In the genomic region with DNA sequence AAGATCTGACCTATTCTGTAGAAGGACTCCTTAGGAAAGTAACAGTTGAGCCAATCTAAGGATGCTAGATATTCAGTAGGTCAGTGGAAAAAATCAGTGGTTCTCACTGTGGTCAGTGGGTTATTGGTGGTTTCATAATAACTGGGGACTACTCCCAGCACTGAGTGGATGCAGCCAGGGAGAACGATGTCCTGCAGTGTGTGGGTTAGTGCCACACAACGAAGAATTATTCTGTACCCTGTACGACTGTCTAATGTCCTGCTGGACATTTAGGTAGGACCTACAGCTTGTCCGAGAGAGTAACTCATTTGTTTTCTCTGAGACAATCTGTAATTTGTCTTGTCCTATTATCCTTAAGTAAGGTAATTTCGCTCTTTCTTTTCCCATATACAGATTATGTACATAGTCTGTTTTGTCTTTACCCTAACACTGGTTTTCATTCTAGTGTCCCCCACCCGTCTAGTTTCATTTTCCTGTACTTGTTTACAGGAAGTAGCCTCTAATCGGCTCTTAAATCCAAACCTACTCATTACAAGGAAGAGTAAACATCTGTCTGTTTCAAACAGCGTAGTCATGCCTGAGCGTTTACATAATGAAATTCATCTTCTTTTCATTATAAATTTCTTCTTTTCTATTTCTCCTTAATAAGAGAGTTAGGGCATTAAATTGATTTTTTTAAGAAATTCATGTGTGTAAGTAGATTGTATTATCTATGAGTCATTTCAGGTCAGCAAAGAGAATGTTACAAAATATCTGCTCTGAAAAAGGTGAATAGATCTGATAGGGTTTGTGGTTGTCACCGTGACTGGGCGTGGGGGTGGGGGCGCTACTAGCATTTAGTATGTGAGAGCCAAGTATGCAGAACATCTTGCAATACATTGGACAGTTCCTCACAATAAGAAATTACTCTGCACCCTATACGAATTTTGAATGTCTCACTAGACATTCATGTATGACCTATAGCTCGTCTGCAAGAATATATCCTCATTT, we compare ENCODE assay signal across 8 cellular contexts. TPM values are rescaled to one million over a fixed set of nuclear protein-coding genes. Genes with fewer than 3 reads are reported as not detected.
DNase-seq lines count a peak whose midpoint lies in the region; ATAC-seq, FAIRE-seq and TF ChIP-seq lines count a peak whose summit lies in the region.

No MANE protein-coding gene starts in this region.

- ATAC-seq in activated T-cell treated with anti-CD3 and anti-CD28 coated beads, Interleukin-2, amount 50 U/mL, for 72 hours (replicated peaks in 1 of 2): peak; percentile 48 to 55
- ATAC-seq in WTC11: no peak

- peak; percentile 20 for DNase-seq in GM06990 (ENCODE audit: extremely low read depth, insufficient read length)
- DNase-seq in NCI-H2227 treated with DMSO at 0.1 percent for 48 hours (lab: John Stamatoyannopoulos, UW): peak; percentile 83
- peak; percentile 67 to 75 for DNase-seq in activated T-cell treated with anti-CD3 and anti-CD28 coated beads, Interleukin-2, amount 50 U/mL, for 72 hours
- DNase-seq in small intestine: peak; percentile 27
- DNase-seq in HPDE6-E6E7 (ENCODE audit: extremely low spot score): no peak
- DNase-seq in DMS79 treated with DMSO at 0.1 percent for 48 hours (lab: John Stamatoyannopoulos, UW): no peak
- no peak for DNase-seq in WTC11 (ENCODE audit: low spot score)
- no peak for DNase-seq in NCI-H1694 (lab: John Stamatoyannopoulos, UW)

- no peak for FAIRE-seq in small intestine (lab: Jason Lieb, UNC)

- peaks cover 14 to 35% of the 10 kb centered on the region in 2 donors for H3K36me3 Mint-ChIP-seq in activated T-cell treated with anti-CD3 and anti-CD28 coated beads, Interleukin-2, amount 50 U/mL, for 72 hours (ENCODE audit: insufficient read depth in 2 of 2)
- H3K36me3 Mint-ChIP-seq in WTC11: peaks cover 23% of the 10 kb centered on the region

- CTCF ChIA-PET in WTC11 (lab: Charles Lee): no interaction called here

- no peaks in the 10 kb centered on the region for H3K27me3 Mint-ChIP-seq in activated T-cell treated with anti-CD3 and anti-CD28 coated beads, Interleukin-2, amount 50 U/mL, for 72 hours (ENCODE audit: low read depth)
- peaks cover 13% of the 10 kb centered on the region for H3K27me3 Mint-ChIP-seq in WTC11 (ENCODE audit: low read depth)

- H3K9me3 ChIP-seq in small intestine (ENCODE audit: control insufficient read depth, low read depth): no peaks in the 10 kb centered on the region

- 43 to 78% (median 63%) methylated on average over 14 of the region's 14 CpGs for WGBS in small intestine, 3 donors

- H3K4me1 Mint-ChIP-seq in activated T-cell treated with anti-CD3 and anti-CD28 coated beads, Interleukin-2, amount 50 U/mL, for 72 hours (ENCODE audit: low read depth): peaks cover 70% of the 10 kb centered on the region
- peaks cover 3% of the 10 kb centered on the region; the same call in 1 of the 2 replicates for H3K4me1 Mint-ChIP-seq in WTC11

- H3K4me3 ChIP-seq in GM06990 (replicated peaks; ENCODE audit: low read depth, low read length): no peak overlapping the region
- H3K4me3 ChIP-seq in small intestine (ENCODE audit: low read depth in 1 of 2, low read length in 2 of 2): no peak overlapping the region

- H3K4me3 Mint-ChIP-seq in activated T-cell treated with anti-CD3 and anti-CD28 coated beads, Interleukin-2, amount 50 U/mL, for 72 hours: peak overlapping the region; percentile 14 to 52
- H3K4me3 Mint-ChIP-seq in WTC11: no peak overlapping the region

- no peaks in the 10 kb centered on the region for H3K27me3 ChIP-seq in GM06990 (replicated peaks; ENCODE audit: control insufficient read depth, insufficient read depth, low read length)
- H3K27me3 ChIP-seq in small intestine (ENCODE audit: control insufficient read depth in 2 of 2, insufficient read depth in 2 of 2, low read length in 2 of 2): no peaks in the 10 kb centered on the region

- peak overlapping the region in 1 of 2 donors; percentile 83 for H3K27ac ChIP-seq in small intestine (ENCODE audit: low read depth in 1 of 2, low read length in 1 of 2)

- H3K36me3 ChIP-seq in GM06990 (ENCODE audit: control insufficient read depth, insufficient read depth, low read length) (peaks cover 8% of the 10 kb centered on the region), small intestine (ENCODE audit: control insufficient read depth in 2 of 2, insufficient read depth in 2 of 2, low read length in 2 of 2) (peaks cover 2 to 12% of the 10 kb centered on the region in 2 donors)

- peaks cover 0 to 1% of the 10 kb centered on the region in 2 donors for H3K9me3 Mint-ChIP-seq in activated T-cell treated with anti-CD3 and anti-CD28 coated beads, Interleukin-2, amount 50 U/mL, for 72 hours
- no peaks in the 10 kb centered on the region for H3K9me3 Mint-ChIP-seq in WTC11

- POLR2A ChIA-PET in WTC11 (lab: Charles Lee): no interaction called here

- H3K4me1 ChIP-seq in small intestine (ENCODE audit: control insufficient read depth in 2 of 2, insufficient read depth in 1 of 2, low read depth in 1 of 2, low read length in 1 of 2): peaks cover 0 to 9% of the 10 kb centered on the region in 2 donors

- H3K27ac Mint-ChIP-seq in activated T-cell treated with anti-CD3 and anti-CD28 coated beads, Interleukin-2, amount 50 U/mL, for 72 hours: peak overlapping the region; percentile 33
- H3K27ac Mint-ChIP-seq in WTC11: no peak overlapping the region

- TF ChIP-seq CTCF in GM06990 (IDR thresholded peaks at IDR 0.05; ENCODE audit: insufficient read depth, low read length, poor library complexity, severe bottlenecking) (no peak), WTC11 (IDR thresholded peaks at IDR 0.05) (no peak)

TF ChIP-seq in WTC11, 78 proteins besides CTCF, POLR2A, EP300 and RAD21:
- no peak for TF ChIP-seq TEAD4 (CRISPR knock-in tag; IDR thresholded peaks at IDR 0.05)
- TF ChIP-seq, protein P1, sequence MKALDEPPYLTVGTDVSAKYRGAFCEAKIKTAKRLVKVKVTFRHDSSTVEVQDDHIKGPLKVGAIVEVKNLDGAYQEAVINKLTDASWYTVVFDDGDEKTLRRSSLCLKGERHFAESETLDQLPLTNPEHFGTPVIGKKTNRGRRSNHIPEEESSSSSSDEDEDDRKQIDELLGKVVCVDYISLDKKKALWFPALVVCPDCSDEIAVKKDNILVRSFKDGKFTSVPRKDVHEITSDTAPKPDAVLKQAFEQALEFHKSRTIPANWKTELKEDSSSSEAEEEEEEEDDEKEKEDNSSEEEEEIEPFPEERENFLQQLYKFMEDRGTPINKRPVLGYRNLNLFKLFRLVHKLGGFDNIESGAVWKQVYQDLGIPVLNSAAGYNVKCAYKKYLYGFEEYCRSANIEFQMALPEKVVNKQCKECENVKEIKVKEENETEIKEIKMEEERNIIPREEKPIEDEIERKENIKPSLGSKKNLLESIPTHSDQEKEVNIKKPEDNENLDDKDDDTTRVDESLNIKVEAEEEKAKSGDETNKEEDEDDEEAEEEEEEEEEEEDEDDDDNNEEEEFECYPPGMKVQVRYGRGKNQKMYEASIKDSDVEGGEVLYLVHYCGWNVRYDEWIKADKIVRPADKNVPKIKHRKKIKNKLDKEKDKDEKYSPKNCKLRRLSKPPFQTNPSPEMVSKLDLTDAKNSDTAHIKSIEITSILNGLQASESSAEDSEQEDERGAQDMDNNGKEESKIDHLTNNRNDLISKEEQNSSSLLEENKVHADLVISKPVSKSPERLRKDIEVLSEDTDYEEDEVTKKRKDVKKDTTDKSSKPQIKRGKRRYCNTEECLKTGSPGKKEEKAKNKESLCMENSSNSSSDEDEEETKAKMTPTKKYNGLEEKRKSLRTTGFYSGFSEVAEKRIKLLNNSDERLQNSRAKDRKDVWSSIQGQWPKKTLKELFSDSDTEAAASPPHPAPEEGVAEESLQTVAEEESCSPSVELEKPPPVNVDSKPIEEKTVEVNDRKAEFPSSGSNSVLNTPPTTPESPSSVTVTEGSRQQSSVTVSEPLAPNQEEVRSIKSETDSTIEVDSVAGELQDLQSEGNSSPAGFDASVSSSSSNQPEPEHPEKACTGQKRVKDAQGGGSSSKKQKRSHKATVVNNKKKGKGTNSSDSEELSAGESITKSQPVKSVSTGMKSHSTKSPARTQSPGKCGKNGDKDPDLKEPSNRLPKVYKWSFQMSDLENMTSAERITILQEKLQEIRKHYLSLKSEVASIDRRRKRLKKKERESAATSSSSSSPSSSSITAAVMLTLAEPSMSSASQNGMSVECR (CRISPR knock-in tag; IDR thresholded peaks at IDR 0.05; ENCODE audit: borderline replicate concordance): no peak
TF ChIP-seq in WTC11: peak in this region for 0.

RNA-seq across cellular contexts. Expression of a gene that starts 8.3 kb away (rescaled TPM):
- total RNA-seq in activated T-cell treated with anti-CD3 and anti-CD28 coated beads, Interleukin-2, amount 50 U/mL, for 72 hours: 1 to 10 TPM; 6.3 to 9.8 TPM
- 1 to 10 TPM in 1 of 3 donors, not detected in 2; 1.7 TPM for polyA plus RNA-seq in small intestine
- total RNA-seq in WTC11 (2021): 5.8 to 9.3 TPM (median 7.1 TPM) in 3 replicates

Comparison
In these comparisons a context has a peak if more than half of its experiments do, and no peak if none do; other contexts are left out.
1. DNase-seq: peak in GM06990 (single experiment), NCI-H2227 treated with DMSO at 0.1 percent for 48 hours (single experiment), activated T-cell treated with anti-CD3 and anti-CD28 coated beads, Interleukin-2, amount 50 U/mL, for 72 hours (2 of 2) and small intestine (single experiment); none in HPDE6-E6E7 (single experiment), DMS79 treated with DMSO at 0.1 percent for 48 hours (single experiment), WTC11 (single experiment) and NCI-H1694 (single experiment).